In the genomic region with DNA sequence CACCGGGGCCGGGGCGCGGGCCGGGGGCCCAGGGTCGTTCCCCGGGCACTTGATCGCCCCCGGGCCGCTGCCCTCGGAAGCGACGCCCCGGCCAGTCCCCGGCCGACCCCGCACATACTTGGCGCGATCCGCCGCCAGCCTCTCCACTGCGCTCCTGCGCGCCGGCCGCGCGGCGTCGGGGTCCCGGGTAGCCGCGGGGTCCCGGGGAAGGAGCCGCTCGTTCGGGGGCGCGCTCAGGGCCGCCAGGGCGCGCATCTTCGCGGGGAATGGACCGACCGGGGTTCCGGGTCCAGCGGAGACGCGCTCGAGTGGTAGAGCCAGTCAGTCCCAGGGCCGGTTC, we compare ENCODE assay signal across 8 cellular contexts. TPM values are rescaled to one million over a fixed set of nuclear protein-coding genes. Genes with fewer than 3 reads are reported as not detected.
DNase-seq lines count a peak whose midpoint lies in the region; ATAC-seq and TF ChIP-seq lines count a peak whose summit lies in the region.

No MANE protein-coding gene starts in this region.

- H3K9me3 ChIP-seq in iPS-18a (ENCODE audit: control insufficient read depth, low read depth, low read length), result no peaks in the 10 kb centered on the region

- no peaks in the 10 kb centered on the region for H3K9me3 Mint-ChIP-seq in GM23338
- H3K9me3 Mint-ChIP-seq in activated T-cell treated with anti-CD3 and anti-CD28 coated beads, Interleukin-2, amount 50 U/mL, for 72 hours, result no peaks in the 10 kb centered on the region
- peaks cover 3% of the 10 kb centered on the region for H3K9me3 Mint-ChIP-seq in osteocyte (ENCODE audit: unreplicated experiment)

- H3K4me1 Mint-ChIP-seq in GM23338, result peaks cover 41% of the 10 kb centered on the region
- peaks cover 22% of the 10 kb centered on the region for H3K4me1 Mint-ChIP-seq in activated T-cell treated with anti-CD3 and anti-CD28 coated beads, Interleukin-2, amount 50 U/mL, for 72 hours (ENCODE audit: low read depth)
- peaks cover 6% of the 10 kb centered on the region for H3K4me1 Mint-ChIP-seq in osteocyte (ENCODE audit: unreplicated experiment)

- 0 out of 2 replicates have a peak overlapping the region, but pooled peaks have one; percentile 43 for H2AFZ ChIP-seq in GM23338

- peaks cover 26% of the 10 kb centered on the region for H3K36me3 Mint-ChIP-seq in GM23338 (ENCODE audit: low read depth)
- peaks cover 1 to 4% of the 10 kb centered on the region in 2 donors for H3K36me3 Mint-ChIP-seq in activated T-cell treated with anti-CD3 and anti-CD28 coated beads, Interleukin-2, amount 50 U/mL, for 72 hours (ENCODE audit: insufficient read depth in 2 of 2)
- no peaks in the 10 kb centered on the region for H3K36me3 Mint-ChIP-seq in osteocyte (ENCODE audit: unreplicated experiment)

- H3K4me3 ChIP-seq in GM23338 (peak overlapping the region; percentile 68), iPS-18a (ENCODE audit: low read length) (peak overlapping the region; percentile 76), skeletal muscle cell (ENCODE audit: low read depth, low read length) (peak overlapping the region; percentile 19)

- ATAC-seq in GM23338 (peak; percentile 63), HG03442 (IDR thresholded peaks at IDR 0.05; ENCODE audit: unreplicated experiment) (no peak)
- peak; percentile 35 to 42 for ATAC-seq in activated T-cell treated with anti-CD3 and anti-CD28 coated beads, Interleukin-2, amount 50 U/mL, for 72 hours (replicated peaks in 1 of 2)

- TF ChIP-seq CTCF in GM23338 (conservative IDR thresholded peaks at IDR 0.05; ENCODE audit: low read depth in 2 of 2) (no peak), osteocyte (IDR thresholded peaks at IDR 0.05) (no peak)

- no peak overlapping the region for H3K9ac ChIP-seq in iPS-18a (ENCODE audit: low read length)

- no peaks in the 10 kb centered on the region for H3K9me2 ChIP-seq in GM23338 (ENCODE audit: insufficient read depth)

- H3F3A ChIP-seq in GM23338 (replicated peaks; ENCODE audit: low read depth), result peaks cover 7% of the 10 kb centered on the region

- H3K79me2 ChIP-seq in GM23338 (replicated peaks; ENCODE audit: insufficient read depth), result peaks cover 25% of the 10 kb centered on the region

- H3K4me1 ChIP-seq in GM23338 (ENCODE audit: insufficient read depth), result peaks cover 35% of the 10 kb centered on the region
- peaks cover 12% of the 10 kb centered on the region for H3K4me1 ChIP-seq in iPS-18a (ENCODE audit: control insufficient read depth, low read depth, low read length)

- no peak overlapping the region for H3K27ac ChIP-seq in GM23338 (ENCODE audit: low read depth)
- no peak overlapping the region for H3K27ac ChIP-seq in iPS-18a (ENCODE audit: low read length)

- no peak overlapping the region for H3K27ac Mint-ChIP-seq in GM23338
- no peak overlapping the region for H3K27ac Mint-ChIP-seq in activated T-cell treated with anti-CD3 and anti-CD28 coated beads, Interleukin-2, amount 50 U/mL, for 72 hours
- no peak overlapping the region for H3K27ac Mint-ChIP-seq in osteocyte (ENCODE audit: unreplicated experiment)

- peak; percentile 48 for DNase-seq in GM23338 (ENCODE audit: low spot score)
- DNase-seq in activated T-cell treated with anti-CD3 and anti-CD28 coated beads, Interleukin-2, amount 50 U/mL, for 72 hours, result no peak
- DNase-seq in skeletal muscle cell (ENCODE audit: low read depth), result no peak
- DNase-seq in osteocyte (ENCODE audit: extremely low spot score, unreplicated experiment), result no peak
- DNase-seq in T-helper 1 cell, result no peak
- DNase-seq in mesenteric fat pad (ENCODE audit: low spot score), result no peak

- H3K27me3 ChIP-seq in GM23338 (ENCODE audit: insufficient read depth) (peaks cover 28% of the 10 kb centered on the region), iPS-18a (ENCODE audit: control insufficient read depth, insufficient read depth, low read length) (peaks cover 36% of the 10 kb centered on the region)

- H3K27me3 Mint-ChIP-seq in GM23338 (ENCODE audit: insufficient read depth, low read depth, poor library complexity), result peaks cover 24% of the 10 kb centered on the region
- peaks cover 50% of the 10 kb centered on the region for H3K27me3 Mint-ChIP-seq in activated T-cell treated with anti-CD3 and anti-CD28 coated beads, Interleukin-2, amount 50 U/mL, for 72 hours (ENCODE audit: low read depth)
- peaks cover 61% of the 10 kb centered on the region for H3K27me3 Mint-ChIP-seq in osteocyte (ENCODE audit: unreplicated experiment)

- H3K36me3 ChIP-seq in GM23338 (ENCODE audit: insufficient read depth) (peaks cover under 1% of the 10 kb centered on the region; the same call in 1 of the 2 replicates), iPS-18a (ENCODE audit: control insufficient read depth, low read depth, low read length) (peaks cover 4% of the 10 kb centered on the region)

- peak overlapping the region; percentile 86 for H3K4me2 ChIP-seq in GM23338

- peak overlapping the region; percentile 66; the same call in 2 of the 3 replicates for H3K4me3 Mint-ChIP-seq in GM23338
- peak overlapping the region in 1 of 2 donors; percentile 60 for H3K4me3 Mint-ChIP-seq in activated T-cell treated with anti-CD3 and anti-CD28 coated beads, Interleukin-2, amount 50 U/mL, for 72 hours
- H3K4me3 Mint-ChIP-seq in osteocyte (ENCODE audit: unreplicated experiment), result no peak overlapping the region

- H4K20me1 ChIP-seq in GM23338 (replicated peaks; ENCODE audit: insufficient read depth), result peaks cover 10% of the 10 kb centered on the region

TF ChIP-seq in GM23338, 12 proteins besides CTCF, POLR2A, EP300 and RAD21 (continues in another document):
- TF ChIP-seq ZNF114 (CRISPR knock-in tag; IDR thresholded peaks at IDR 0.05) (no peak), ZNF331 (CRISPR knock-in tag; IDR thresholded peaks at IDR 0.05; ENCODE audit: low read depth) (no peak), EZH2 (IDR thresholded peaks at IDR 0.05; ENCODE audit: low read depth, unreplicated experiment) (no peak), POLR2AphosphoS5 (IDR thresholded peaks at IDR 0.05; ENCODE audit: low read depth) (no peak; the same call in 1 of the 2 replicates), STAT1 (IDR thresholded peaks at IDR 0.05; ENCODE audit: unreplicated experiment) (no peak), NANOG (IDR thresholded peaks at IDR 0.05; ENCODE audit: borderline replicate concordance) (no peak)
- TF ChIP-seq, protein P1, sequence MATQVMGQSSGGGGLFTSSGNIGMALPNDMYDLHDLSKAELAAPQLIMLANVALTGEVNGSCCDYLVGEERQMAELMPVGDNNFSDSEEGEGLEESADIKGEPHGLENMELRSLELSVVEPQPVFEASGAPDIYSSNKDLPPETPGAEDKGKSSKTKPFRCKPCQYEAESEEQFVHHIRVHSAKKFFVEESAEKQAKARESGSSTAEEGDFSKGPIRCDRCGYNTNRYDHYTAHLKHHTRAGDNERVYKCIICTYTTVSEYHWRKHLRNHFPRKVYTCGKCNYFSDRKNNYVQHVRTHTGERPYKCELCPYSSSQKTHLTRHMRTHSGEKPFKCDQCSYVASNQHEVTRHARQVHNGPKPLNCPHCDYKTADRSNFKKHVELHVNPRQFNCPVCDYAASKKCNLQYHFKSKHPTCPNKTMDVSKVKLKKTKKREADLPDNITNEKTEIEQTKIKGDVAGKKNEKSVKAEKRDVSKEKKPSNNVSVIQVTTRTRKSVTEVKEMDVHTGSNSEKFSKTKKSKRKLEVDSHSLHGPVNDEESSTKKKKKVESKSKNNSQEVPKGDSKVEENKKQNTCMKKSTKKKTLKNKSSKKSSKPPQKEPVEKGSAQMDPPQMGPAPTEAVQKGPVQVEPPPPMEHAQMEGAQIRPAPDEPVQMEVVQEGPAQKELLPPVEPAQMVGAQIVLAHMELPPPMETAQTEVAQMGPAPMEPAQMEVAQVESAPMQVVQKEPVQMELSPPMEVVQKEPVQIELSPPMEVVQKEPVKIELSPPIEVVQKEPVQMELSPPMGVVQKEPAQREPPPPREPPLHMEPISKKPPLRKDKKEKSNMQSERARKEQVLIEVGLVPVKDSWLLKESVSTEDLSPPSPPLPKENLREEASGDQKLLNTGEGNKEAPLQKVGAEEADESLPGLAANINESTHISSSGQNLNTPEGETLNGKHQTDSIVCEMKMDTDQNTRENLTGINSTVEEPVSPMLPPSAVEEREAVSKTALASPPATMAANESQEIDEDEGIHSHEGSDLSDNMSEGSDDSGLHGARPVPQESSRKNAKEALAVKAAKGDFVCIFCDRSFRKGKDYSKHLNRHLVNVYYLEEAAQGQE (IDR thresholded peaks at IDR 0.05; ENCODE audit: unreplicated experiment), result no peak

RNA-seq across cellular contexts. Expression of a gene that starts 0.2 kb away (rescaled TPM):
- total RNA-seq in GM23338 (2014; rRNA removed; shearing (Covaris generic)), result 20.9 and 24.8 TPM in 2 replicates
- 7.9 and 9.7 TPM in 2 replicates for polyA plus RNA-seq in GM23338 (2016; fragmentation: Nextera tagmentation; extraction: Ambion mirVana)
- total RNA-seq in activated T-cell treated with anti-CD3 and anti-CD28 coated beads, Interleukin-2, amount 50 U/mL, for 72 hours, result 1 to 10 TPM in 1 of 2 donors, under 1 TPM in 1; 0.72 to 2.0 TPM
- total RNA-seq in osteocyte (not detected in 2 replicates), mesenteric fat pad (1.4 TPM)

Comparison
In these comparisons a context has a peak if more than half of its experiments do, and no peak if none do; other contexts are left out.
1. H3K4me3 ChIP-seq: peak in every context shown above with its lines; median percentile 76 in iPS-18a; 68 in GM23338; 19 in skeletal muscle cell.